In genomic region chr5:158979749-158980521, GRCh38 we compare ENCODE assay signal across 8 cellular contexts.
DNase-seq lines count a peak whose midpoint lies in the region; ATAC-seq and TF ChIP-seq lines count a peak whose summit lies in the region.

No MANE protein-coding gene starts in this region.

- H3K9me3 ChIP-seq in left lung: no peaks in the 10 kb centered on the region
- no peaks in the 10 kb centered on the region for H3K9me3 ChIP-seq in thoracic aorta

- peak; percentile 76 for ATAC-seq in left lung
- peak; percentile 51 for ATAC-seq in thoracic aorta (ENCODE audit: insufficient number of reproducible peaks, low FRiP score, low read depth)
- no peak for ATAC-seq in GM21381 (IDR thresholded peaks at IDR 0.05; ENCODE audit: unreplicated experiment)

- peak overlapping the region in 1 of 2 donors; percentile 7 for H3K4me3 ChIP-seq in left lung
- peak overlapping the region; percentile 41 for H3K4me3 ChIP-seq in thoracic aorta

- H3K27ac Mint-ChIP-seq in IgD-negative memory B cell: peak overlapping the region; percentile 1 to 60 (median 36)
- H3K27ac Mint-ChIP-seq in brain: peak overlapping the region; percentile 0 to 89 (median 83)
- H3K27ac Mint-ChIP-seq in T-helper 2 cell treated with Interferon-gamma antibody and Interleukin-4, amounts not matched to agents 5 μg/mL and 100 μg/mL, for 36 hours: no peak overlapping the region

- H3K4me1 Mint-ChIP-seq in IgD-negative memory B cell: peaks cover 30 to 63% (median 51%) of the 10 kb centered on the region in 3 donors
- peaks cover 55% of the 10 kb centered on the region for H3K4me1 Mint-ChIP-seq in brain
- H3K4me1 Mint-ChIP-seq in T-helper 2 cell treated with Interferon-gamma antibody and Interleukin-4, amounts not matched to agents 5 μg/mL and 100 μg/mL, for 36 hours (ENCODE audit: low read depth): peaks cover 1% of the 10 kb centered on the region

- intact Hi-C loops in left lung (cut with DNase I): no loop called here

- H3K27me3 Mint-ChIP-seq in IgD-negative memory B cell (no peaks in the 10 kb centered on the region), brain (peaks cover 7% of the 10 kb centered on the region)
- peaks cover 7% of the 10 kb centered on the region for H3K27me3 Mint-ChIP-seq in T-helper 2 cell treated with Interferon-gamma antibody and Interleukin-4, amounts not matched to agents 5 μg/mL and 100 μg/mL, for 36 hours (ENCODE audit: low read depth)

- H3K27me3 ChIP-seq in left lung: no peaks in the 10 kb centered on the region
- no peaks in the 10 kb centered on the region for H3K27me3 ChIP-seq in thoracic aorta (replicated peaks; ENCODE audit: insufficient read depth)

- H3K9me3 Mint-ChIP-seq in IgD-negative memory B cell: peaks cover 0 to 3% (median 0%) of the 10 kb centered on the region in 3 donors
- H3K9me3 Mint-ChIP-seq in brain: peaks cover 0 to 3% (median 0%) of the 10 kb centered on the region in 5 experiments
- no peaks in the 10 kb centered on the region for H3K9me3 Mint-ChIP-seq in T-helper 2 cell treated with Interferon-gamma antibody and Interleukin-4, amounts not matched to agents 5 μg/mL and 100 μg/mL, for 36 hours

- peak overlapping the region in 1 of 2 donors; percentile 23 for H3K27ac ChIP-seq in left lung
- H3K27ac ChIP-seq in thoracic aorta: peak overlapping the region; percentile 52 to 80

- H3K36me3 Mint-ChIP-seq in IgD-negative memory B cell (peaks cover 6% of the 10 kb centered on the region), brain (no peaks in the 10 kb centered on the region)
- H3K36me3 Mint-ChIP-seq in T-helper 2 cell treated with Interferon-gamma antibody and Interleukin-4, amounts not matched to agents 5 μg/mL and 100 μg/mL, for 36 hours (ENCODE audit: low read depth): no peaks in the 10 kb centered on the region

- H3K36me3 ChIP-seq in left lung: no peaks in the 10 kb centered on the region
- no peaks in the 10 kb centered on the region for H3K36me3 ChIP-seq in thoracic aorta

- H3K4me3 Mint-ChIP-seq in IgD-negative memory B cell (peak overlapping the region in 2 of 4 donors; percentile 41 to 69), brain (peak overlapping the region; percentile 43 to 78 (median 77))
- H3K4me3 Mint-ChIP-seq in T-helper 2 cell treated with Interferon-gamma antibody and Interleukin-4, amounts not matched to agents 5 μg/mL and 100 μg/mL, for 36 hours: no peak overlapping the region

- H3K4me1 ChIP-seq in left lung (peaks cover 0 to 9% of the 10 kb centered on the region in 2 donors), thoracic aorta (ENCODE audit: control insufficient read depth in 1 of 2, low read depth in 2 of 2) (peaks cover 40 to 75% of the 10 kb centered on the region in 2 donors)

- peak; percentile 38 to 77 for DNase-seq in left lung
- no peak for DNase-seq in thoracic aorta (ENCODE audit: low spot score)
- DNase-seq in T-helper 2 cell treated with Interferon-gamma antibody and Interleukin-4, amounts not matched to agents 5 μg/mL and 100 μg/mL, for 36 hours (ENCODE audit: low spot score): no peak
- DNase-seq in SKM-1 (lab: John Stamatoyannopoulos, UW; ENCODE audit: unreplicated experiment): no peak
- DNase-seq in dedifferentiated amniotic fluid mesenchymal stem cell (ENCODE audit: extremely low spot score): no peak

- TF ChIP-seq CTCF in brain (conservative IDR thresholded peaks at IDR 0.05) (no peak), left lung (IDR thresholded peaks at IDR 0.05) (no peak), thoracic aorta (IDR thresholded peaks at IDR 0.05) (no peak)

Comparison
In these comparisons a context has a peak if more than half of its experiments do, and no peak if none do; other contexts are left out.
1. DNase-seq: peak in left lung (2 of 2); none in thoracic aorta (single experiment), T-helper 2 cell treated with Interferon-gamma antibody and Interleukin-4, amounts not matched to agents 5 μg/mL and 100 μg/mL, for 36 hours (single experiment), SKM-1 (single experiment) and dedifferentiated amniotic fluid mesenchymal stem cell (single experiment).